13 cellular contexts compared by ENCODE assay signal in the genomic region with DNA sequence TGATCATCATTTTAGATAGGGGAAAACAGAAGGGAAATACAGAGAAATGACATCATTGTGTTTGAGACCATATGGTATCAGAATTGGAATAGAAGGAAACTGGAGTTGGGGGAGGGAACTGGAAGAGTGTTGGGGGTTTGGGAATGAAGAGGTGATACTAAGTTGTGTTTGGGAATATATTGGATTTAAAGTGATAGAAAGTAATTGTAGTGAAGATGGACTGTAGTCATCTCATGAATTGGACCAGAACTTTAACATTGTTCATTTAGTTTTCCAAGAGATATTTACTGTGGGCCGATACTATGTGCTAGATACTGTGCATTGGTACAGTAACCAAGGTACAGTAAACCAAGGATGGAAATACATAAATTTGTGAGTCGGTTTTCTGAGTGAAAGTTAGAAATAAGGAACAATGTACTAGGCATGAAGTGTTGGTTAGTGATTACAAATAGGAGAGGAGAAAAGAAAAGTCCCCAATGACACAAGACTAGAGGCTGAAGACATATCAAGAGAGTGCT. TPM values are rescaled to one million over a fixed set of nuclear protein-coding genes. Genes with fewer than 3 reads are reported as not detected.
A peak's percentile ranks its signal among the peaks of the same experiment; 100 is the strongest.
DNase-seq lines count a peak whose midpoint lies in the region; ATAC-seq and TF ChIP-seq lines count a peak whose summit lies in the region.
"Had no signal": no experiment of that assay in that cellular context is flagged by ENCODE, and none has a peak within 500 bp of the region (broad histone marks: within the 10 kb centered on the region; RNA-seq: fewer than 3 reads in every experiment).

No MANE protein-coding gene starts in this region.

- H3K4me1 Mint-ChIP-seq in activated naive CD4-positive, alpha-beta T cell treated with anti-CD3 and anti-CD28 coated beads, Interleukin-2, amount 50 U/mL, for 24 hours = peaks cover 42% of the 10 kb centered on the region
- H3K4me1 Mint-ChIP-seq in naive B cell = peaks cover 26 to 40% (median 30%) of the 10 kb centered on the region in 3 donors

- no peak overlapping the region for H3K4me3 ChIP-seq in transverse colon
- H3K4me3 ChIP-seq: MG63 had no signal

- peak overlapping the region; percentile 19 for H3K27ac Mint-ChIP-seq in activated naive CD4-positive, alpha-beta T cell treated with anti-CD3 and anti-CD28 coated beads, Interleukin-2, amount 50 U/mL, for 24 hours
- no peak overlapping the region for H3K27ac Mint-ChIP-seq in activated naive CD4-positive, alpha-beta T cell treated with anti-CD3 and anti-CD28 coated beads, Interleukin-2, amount 50 U/mL, for 72 hours
- peak overlapping the region in 3 of 6 donors; percentile 29 to 91 (median 40) for H3K27ac Mint-ChIP-seq in naive B cell

- no peak overlapping the region for H3K4me3 Mint-ChIP-seq in activated naive CD4-positive, alpha-beta T cell treated with anti-CD3 and anti-CD28 coated beads, Interleukin-2, amount 50 U/mL, for 24 hours
- no peak overlapping the region for H3K4me3 Mint-ChIP-seq in naive B cell
- H3K4me3 Mint-ChIP-seq: naive thymus-derived CD8-positive, alpha-beta T cell had no signal

- H3K27ac ChIP-seq in substantia nigra (ENCODE audit: low read depth, low read length, poor library complexity, severe bottlenecking) = no peak overlapping the region
- H3K27ac ChIP-seq in transverse colon = no peak overlapping the region

- no peak for ATAC-seq in activated naive CD4-positive, alpha-beta T cell treated with anti-CD3 and anti-CD28 coated beads, Interleukin-2, amount 50 U/mL, for 72 hours
- ATAC-seq in GM21723 (IDR thresholded peaks at IDR 0.05; ENCODE audit: unreplicated experiment) (peak; percentile 73), HG03159 (IDR thresholded peaks at IDR 0.05; ENCODE audit: unreplicated experiment) (peak; percentile 67), naive B cell (ENCODE audit: low read depth in 2 of 2) (peak; percentile 67 to 82)
- ATAC-seq: naive thymus-derived CD8-positive, alpha-beta T cell had no signal

- 62 to 91% methylated on average over 2 of the region's 2 CpGs for WGBS in transverse colon (ENCODE audit: low coverage in 1 of 2), 2 donors

- no peaks in the 10 kb centered on the region for H3K4me1 ChIP-seq in transverse colon

- in situ Hi-C loops in transverse colon (cut with MboI; ENCODE audit: low pct_ligation_motif_present in 1 of 4, low pct_unique_long_range_greater_than_20kb in 1 of 4, low sequenced_read_pairs in 3 of 4) = no loop called here

- H3K9me3 Mint-ChIP-seq in activated naive CD4-positive, alpha-beta T cell treated with anti-CD3 and anti-CD28 coated beads, Interleukin-2, amount 50 U/mL, for 24 hours = no peaks in the 10 kb centered on the region
- H3K9me3 Mint-ChIP-seq in activated naive CD4-positive, alpha-beta T cell treated with anti-CD3 and anti-CD28 coated beads, Interleukin-2, amount 50 U/mL, for 72 hours = peaks cover 0 to 7% of the 10 kb centered on the region in 2 donors
- H3K9me3 Mint-ChIP-seq in naive B cell = no peaks in the 10 kb centered on the region
- H3K9me3 Mint-ChIP-seq: naive thymus-derived CD8-positive, alpha-beta T cell had no signal

- no peak for TF ChIP-seq POLR2A in transverse colon (IDR thresholded peaks at IDR 0.05)

- no peaks in the 10 kb centered on the region for H3K9me3 ChIP-seq in transverse colon
- H3K9me3 ChIP-seq: MG63 had no signal

- H3K27me3 ChIP-seq in transverse colon = no peaks in the 10 kb centered on the region
- H3K27me3 ChIP-seq: MG63 had no signal

- H3K36me3 ChIP-seq in transverse colon = no peaks in the 10 kb centered on the region
- H3K36me3 ChIP-seq: MG63 had no signal

- peaks cover 9% of the 10 kb centered on the region for H3K36me3 Mint-ChIP-seq in activated naive CD4-positive, alpha-beta T cell treated with anti-CD3 and anti-CD28 coated beads, Interleukin-2, amount 50 U/mL, for 24 hours
- H3K36me3 Mint-ChIP-seq in activated naive CD4-positive, alpha-beta T cell treated with anti-CD3 and anti-CD28 coated beads, Interleukin-2, amount 50 U/mL, for 72 hours = no peaks in the 10 kb centered on the region
- no peaks in the 10 kb centered on the region for H3K36me3 Mint-ChIP-seq in naive B cell

- intact Hi-C loops in transverse colon (cut with DNase I; ENCODE audit: low total_unique reads) = no loop called here

- DNase-seq in activated naive CD4-positive, alpha-beta T cell treated with anti-CD3 and anti-CD28 coated beads, Interleukin-2, amount 50 U/mL, for 72 hours (ENCODE audit: low spot score in 2 of 2) = no peak
- DNase-seq in naive B cell (no peak), NCI-H2196 (lab: John Stamatoyannopoulos, UW; ENCODE audit: unreplicated experiment) (no peak), substantia nigra (lab: John Stamatoyannopoulos, UW) (no peak), transverse colon (no peak)
- DNase-seq: activated CD8-positive, alpha-beta memory T cell treated with anti-CD3 and anti-CD28 coated beads for 24 hours; anterior cingulate cortex; MG63; naive thymus-derived CD8-positive, alpha-beta T cell had no signal

- H3K27me3 Mint-ChIP-seq in activated naive CD4-positive, alpha-beta T cell treated with anti-CD3 and anti-CD28 coated beads, Interleukin-2, amount 50 U/mL, for 24 hours = no peaks in the 10 kb centered on the region
- H3K27me3 Mint-ChIP-seq in naive B cell = no peaks in the 10 kb centered on the region
- H3K27me3 Mint-ChIP-seq: naive thymus-derived CD8-positive, alpha-beta T cell had no signal

- TF ChIP-seq EP300 in transverse colon (IDR thresholded peaks at IDR 0.05; ENCODE audit: low read depth) = no peak

- no peak for TF ChIP-seq CTCF in transverse colon (IDR thresholded peaks at IDR 0.05)

RNA-seq across cellular contexts. Expression of a gene that starts 32.3 kb away (rescaled TPM):
- total RNA-seq in activated naive CD4-positive, alpha-beta T cell treated with anti-CD3 and anti-CD28 coated beads, Interleukin-2, amount 50 U/mL, for 72 hours = 1 to 10 TPM; 7.3 to 9.6 TPM
- 1 to 10 TPM in 5 of 6 donors, under 1 TPM in 1; 0.29 to 7.1 (median 4.9) TPM for polyA plus RNA-seq in naive B cell (ENCODE audit: low read depth in 6 of 6)
- 1 to 10 TPM in 1 of 4 donors, under 1 TPM in 2, not detected in 1; 0.14 to 1.2 (median 0.48) TPM for total RNA-seq in transverse colon
- polyA plus RNA-seq: endothelial cell of umbilical vein had no signal

Comparison
In these comparisons a context has a peak if more than half of its experiments do, and no peak if none do; other contexts are left out.
1. ATAC-seq: peak in GM21723 (single experiment), HG03159 (single experiment) and naive B cell (2 of 2); none in activated naive CD4-positive, alpha-beta T cell treated with anti-CD3 and anti-CD28 coated beads, Interleukin-2, amount 50 U/mL, for 72 hours (0 of 2).